ENCODE assay signal across 12 cellular contexts in genomic region chr4:143352052-143352451, GRCh38. TPM values are rescaled to one million over a fixed set of nuclear protein-coding genes. Genes with fewer than 3 reads are reported as not detected.
DNase-seq lines count a peak whose midpoint lies in the region; ATAC-seq and TF ChIP-seq lines count a peak whose summit lies in the region.
"Had no signal": no experiment of that assay in that cellular context is flagged by ENCODE, and none has a peak within 500 bp of the region (broad histone marks: within the 10 kb centered on the region; RNA-seq: fewer than 3 reads in every experiment).

No MANE protein-coding gene starts in this region.

- H3K27me3 ChIP-seq in GM23248 (replicated peaks; ENCODE audit: insufficient read depth): no peaks in the 10 kb centered on the region

- peak overlapping the region; percentile 7 for H3K4me2 ChIP-seq in GM23248 (ENCODE audit: unreplicated experiment)

- 0 out of 2 replicates have a peak, but pooled peaks cover 6% of the 10 kb centered on the region for H3F3A ChIP-seq in GM23248 (ENCODE audit: insufficient read depth)

- H4K20me1 ChIP-seq in GM23248 (ENCODE audit: insufficient read depth): no peaks in the 10 kb centered on the region

- H3K9me2 ChIP-seq in GM23248 (ENCODE audit: insufficient read depth): no peaks in the 10 kb centered on the region

- H3K4me3 ChIP-seq in GM23248: no peak overlapping the region

- H2AFZ ChIP-seq in GM23248: no peak overlapping the region

- no peak for ATAC-seq in GM18858 (IDR thresholded peaks at IDR 0.05; ENCODE audit: unreplicated experiment)

- DNase-seq in GM23248: no peak
- DNase-seq in NCI-H345 treated with DMSO at 0.1 percent for 48 hours (lab: John Stamatoyannopoulos, UW; ENCODE audit: unreplicated experiment): peak; percentile 27
- peak; percentile 85 for DNase-seq in dermis blood vessel endothelial cell
- no peak for DNase-seq in osteocyte (ENCODE audit: extremely low spot score, unreplicated experiment)
- DNase-seq in kidney glomerular epithelial cell (lab: John Stamatoyannopoulos, UW): no peak
- DNase-seq in islet precursor cell: no peak
- DNase-seq in GDM1 (lab: John Stamatoyannopoulos, UW): no peak
- DNase-seq: activated B cell treated with CpG ODN at 0.5 μM for 24 hours, amniotic stem cell, Calu3, NCI-H510A had no signal

- H3K27ac Mint-ChIP-seq in osteocyte (ENCODE audit: unreplicated experiment): peak overlapping the region; percentile 34

- H3K9ac ChIP-seq in GM23248: no peak overlapping the region

- H3K9me3 ChIP-seq in GM23248 (ENCODE audit: low read depth): no peaks in the 10 kb centered on the region

- in situ Hi-C loops in GM23248 (cut with MboI): no loop called here

- H3K4me3 Mint-ChIP-seq in osteocyte (ENCODE audit: unreplicated experiment): no peak overlapping the region
- H3K4me3 Mint-ChIP-seq: activated B cell treated with CpG ODN at 0.5 μM for 24 hours had no signal

- H3K9me3 Mint-ChIP-seq in osteocyte (ENCODE audit: unreplicated experiment): no peaks in the 10 kb centered on the region
- H3K9me3 Mint-ChIP-seq: activated B cell treated with CpG ODN at 0.5 μM for 24 hours had no signal

- no peaks in the 10 kb centered on the region for H3K36me3 ChIP-seq in GM23248 (ENCODE audit: low read depth)

- peaks cover 2% of the 10 kb centered on the region for H3K36me3 Mint-ChIP-seq in osteocyte (ENCODE audit: unreplicated experiment)

- H3K79me2 ChIP-seq in GM23248 (ENCODE audit: insufficient read depth): peaks cover 33% of the 10 kb centered on the region

- peaks cover 20% of the 10 kb centered on the region for H3K4me1 ChIP-seq in GM23248 (ENCODE audit: insufficient read depth)

- no peak for TF ChIP-seq CTCF in osteocyte (IDR thresholded peaks at IDR 0.05)

- no peak overlapping the region for H3K27ac ChIP-seq in GM23248

- peaks cover 61% of the 10 kb centered on the region for H3K4me1 Mint-ChIP-seq in osteocyte (ENCODE audit: unreplicated experiment)

- H3K27me3 Mint-ChIP-seq in osteocyte (ENCODE audit: unreplicated experiment): no peaks in the 10 kb centered on the region

RNA-seq across cellular contexts. Expression of gene GAB1, which starts 15.4 kb away (rescaled TPM):
- 6.3 and 7.1 TPM in 2 replicates for total RNA-seq in GM23248 (2014; rRNA removed; shearing (Covaris generic))
- 1.8 and 2.0 TPM in 2 replicates for polyA plus RNA-seq in GM23248 (2016; fragmentation: Nextera tagmentation; extraction: Ambion mirVana)
- total RNA-seq in dermis blood vessel endothelial cell (25.8 and 34.5 TPM in 2 replicates), osteocyte (32.6 and 40.0 TPM in 2 replicates)

Comparison
In these comparisons a context has a peak if more than half of its experiments do, and no peak if none do; other contexts are left out.
1. DNase-seq: peak in NCI-H345 treated with DMSO at 0.1 percent for 48 hours (single experiment) and dermis blood vessel endothelial cell (single experiment); none in GM23248 (single experiment), osteocyte (single experiment), kidney glomerular epithelial cell (single experiment), islet precursor cell (single experiment) and GDM1 (single experiment).